1 cellular context compared by ENCODE assay signal in the genomic region with DNA sequence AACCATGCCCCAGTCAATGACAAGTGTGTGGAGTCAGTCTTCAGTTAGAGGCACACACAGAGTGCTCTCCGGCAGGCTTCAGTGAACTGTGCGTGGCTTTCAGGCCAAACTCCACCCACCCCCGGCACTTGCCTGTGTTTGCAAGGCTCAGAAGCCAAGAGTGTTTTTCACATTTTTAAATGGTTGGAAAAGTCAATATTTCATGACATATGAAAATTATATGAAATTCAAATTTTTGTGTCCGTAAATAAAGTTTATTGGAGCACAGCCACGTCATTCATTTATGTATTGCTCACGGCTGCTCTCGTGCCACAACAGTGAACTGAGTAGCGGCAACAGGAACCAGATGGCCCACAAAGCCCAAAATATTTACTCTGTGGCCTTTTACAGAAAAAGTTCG.
TF ChIP-seq lines count a peak whose summit lies in the region.

No MANE protein-coding gene starts in this region.

TF ChIP-seq in IMR-90, 13 proteins besides CTCF, POLR2A, EP300 and RAD21 (continued from another document):
- TF ChIP-seq, protein P1, sequence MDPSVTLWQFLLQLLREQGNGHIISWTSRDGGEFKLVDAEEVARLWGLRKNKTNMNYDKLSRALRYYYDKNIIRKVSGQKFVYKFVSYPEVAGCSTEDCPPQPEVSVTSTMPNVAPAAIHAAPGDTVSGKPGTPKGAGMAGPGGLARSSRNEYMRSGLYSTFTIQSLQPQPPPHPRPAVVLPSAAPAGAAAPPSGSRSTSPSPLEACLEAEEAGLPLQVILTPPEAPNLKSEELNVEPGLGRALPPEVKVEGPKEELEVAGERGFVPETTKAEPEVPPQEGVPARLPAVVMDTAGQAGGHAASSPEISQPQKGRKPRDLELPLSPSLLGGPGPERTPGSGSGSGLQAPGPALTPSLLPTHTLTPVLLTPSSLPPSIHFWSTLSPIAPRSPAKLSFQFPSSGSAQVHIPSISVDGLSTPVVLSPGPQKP (IDR thresholded peaks at IDR 0.05; ENCODE audit: borderline replicate concordance, low read depth, low read length): no peak
- TF ChIP-seq BHLHE40 (IDR thresholded peaks at IDR 0.05; ENCODE audit: low read depth, low read length) (no peak), RCOR1 (IDR thresholded peaks at IDR 0.05; ENCODE audit: insufficient replicate concordance, low read length) (no peak), CEBPB (IDR thresholded peaks at IDR 0.05; ENCODE audit: low read depth, low read length) (no peak)
TF ChIP-seq in IMR-90: peak in this region for 0.
